ENCODE assay signal across 11 cellular contexts in genomic region chr5:129899454-129899853, GRCh38. TPM values are rescaled to one million over a fixed set of nuclear protein-coding genes. Genes with fewer than 3 reads are reported as not detected.
DNase-seq lines count a peak whose midpoint lies in the region; ATAC-seq and TF ChIP-seq lines count a peak whose summit lies in the region.
"Had no signal": no experiment of that assay in that cellular context is flagged by ENCODE, and none has a peak within 500 bp of the region (broad histone marks: within the 10 kb centered on the region; RNA-seq: fewer than 3 reads in every experiment).

No MANE protein-coding gene starts in this region.

- H3K4me3 ChIP-seq in PC-9 = no peak overlapping the region

- no peak overlapping the region for H3K4me2 ChIP-seq in PC-9

- CTCF ChIA-PET in PC-9 (lab: Charles Lee) = interaction anchor here (0.6 kb wide), 1 partner anchor 191 kb away, joined by 4 read pairs; no protein-coding TSS in a partner anchor

- peak; percentile 13 for DNase-seq in H4 (ENCODE audit: low spot score)
- DNase-seq in PC-9 = no peak
- peak; percentile 5 to 20 for DNase-seq in erythroblast (lab: John Stamatoyannopoulos, UW)
- peak; percentile 40 for DNase-seq in pons (ENCODE audit: low spot score)
- no peak for DNase-seq in UCSD-AML1 (lab: John Stamatoyannopoulos, UW; ENCODE audit: unreplicated experiment)
- DNase-seq in activated CD4-positive, alpha-beta T cell treated with anti-CD3 and anti-CD28 coated beads for 4 hours = no peak
- DNase-seq: activated naive CD8-positive, alpha-beta T cell treated with anti-CD3 and anti-CD28 coated beads for 36 hours; NCI-H226; right cardiac atrium had no signal

- H2AFZ ChIP-seq in PC-9 = no peak overlapping the region

- POLR2A ChIA-PET in PC-9 (lab: Charles Lee; ENCODE audit: unreplicated experiment) = no interaction called here

- peaks cover 10% of the 10 kb centered on the region for H3K27me3 ChIP-seq in PC-9 (ENCODE audit: insufficient read depth, low read depth)

- H3K79me2 ChIP-seq in PC-9 (ENCODE audit: low read depth) = no peaks in the 10 kb centered on the region

- intact Hi-C loops in PC-9 (cut with micrococcal nuclease; ENCODE audit: unreplicated experiment) = loop anchor here (1.0 kb wide), 1 partner anchor 1518 kb away; no protein-coding TSS in a partner anchor

- TF ChIP-seq CTCF in PC-9 (conservative IDR thresholded peaks at IDR 0.05) = peak; percentile 52; the same call in 1 of the 2 replicates

- no peak for ATAC-seq in HG03460 (IDR thresholded peaks at IDR 0.05; ENCODE audit: unreplicated experiment)
- no peak for ATAC-seq in GM21515 (IDR thresholded peaks at IDR 0.05; ENCODE audit: unreplicated experiment)
- ATAC-seq: right cardiac atrium had no signal

- no peaks in the 10 kb centered on the region for H3F3A ChIP-seq in PC-9 (ENCODE audit: insufficient read depth, low read depth)

- no peaks in the 10 kb centered on the region for H3K4me1 ChIP-seq in PC-9 (replicated peaks; ENCODE audit: insufficient read depth)

- no peaks in the 10 kb centered on the region for H4K20me1 ChIP-seq in PC-9 (ENCODE audit: insufficient read depth)

- H3K27ac ChIP-seq in PC-9 = no peak overlapping the region

- BruUV-seq in PC-9 (replicated peaks; lab: Mats Ljungman, UMichigan) = no TSS peak

- no peaks in the 10 kb centered on the region for H3K36me3 ChIP-seq in PC-9 (ENCODE audit: low read depth)

- no peak for TF ChIP-seq POLR2A in erythroblast (IDR thresholded peaks at IDR 0.05; ENCODE audit: low read length)

- H3K9me3 ChIP-seq in PC-9 (ENCODE audit: insufficient read depth, low read depth) = no peaks in the 10 kb centered on the region

- no peaks in the 10 kb centered on the region for H3K9me2 ChIP-seq in PC-9 (ENCODE audit: insufficient read depth)

RNA-seq across cellular contexts. Expression of gene CHSY3, which starts 4.8 kb away (rescaled TPM):
- 9.3 and 9.8 TPM in 2 replicates for total RNA-seq in H4 (2014; rRNA removed; shearing (Covaris generic))
- total RNA-seq in PC-9 (2021) = 0.17 and 0.33 TPM in 2 replicates
- total RNA-seq: activated naive CD8-positive, alpha-beta T cell treated with anti-CD3 and anti-CD28 coated beads for 36 hours had no signal

Comparison
In these comparisons a context has a peak if more than half of its experiments do, and no peak if none do; other contexts are left out.
1. DNase-seq: peak in H4 (single experiment), erythroblast (2 of 2) and pons (single experiment); none in PC-9 (0 of 2), UCSD-AML1 (single experiment) and activated CD4-positive, alpha-beta T cell treated with anti-CD3 and anti-CD28 coated beads for 4 hours (0 of 2).